In genomic region chr5:156326718-156327259, GRCh38 we compare ENCODE assay signal across 8 cellular contexts. TPM values are rescaled to one million over a fixed set of nuclear protein-coding genes. Genes with fewer than 3 reads are reported as not detected.
DNase-seq lines count a peak whose midpoint lies in the region; ATAC-seq lines count a peak whose summit lies in the region.

Gene SGCD, plus strand, starts transcription at chr5:156327164.

- peak within 1 kb of the TSS; percentile 62 to 80 for H3K4me3 ChIP-seq in muscle layer of duodenum (ENCODE audit: low read depth in 1 of 2, low read length in 2 of 2)
- peak within 1 kb of the TSS; percentile 92 to 98 for H3K4me3 ChIP-seq in aorta (ENCODE audit: low read length in 2 of 2)

- DNase-seq in NCI-H524 (lab: John Stamatoyannopoulos, UW): peak; percentile 45 to 71
- no peak for DNase-seq in NCI-H524 treated with DMSO at 0.1 percent for 48 hours (lab: John Stamatoyannopoulos, UW)
- DNase-seq in fibroblast of peridontal ligament (ENCODE audit: extremely low read depth): peak; percentile 99
- DNase-seq in aorta: peak; percentile 84 to 94

- ATAC-seq in aorta (ENCODE audit: low FRiP score) (peak; percentile 92), HG03342 (IDR thresholded peaks at IDR 0.05; ENCODE audit: unreplicated experiment) (no peak), GM21528 (IDR thresholded peaks at IDR 0.05; ENCODE audit: low FRiP score, unreplicated experiment) (no peak), HG03378 (IDR thresholded peaks at IDR 0.05; ENCODE audit: unreplicated experiment) (no peak)

- H3K4me1 ChIP-seq in muscle layer of duodenum (ENCODE audit: control insufficient read depth in 1 of 2, insufficient read depth in 2 of 2, low read length in 2 of 2) (peaks cover 0 to 26% of the 10 kb centered on the region in 2 donors), aorta (ENCODE audit: control insufficient read depth in 1 of 2, insufficient read depth in 2 of 2, low read length in 2 of 2) (peaks cover 2 to 14% of the 10 kb centered on the region in 2 donors)

- H3K27ac ChIP-seq in muscle layer of duodenum (ENCODE audit: low read length) (peak within 1 kb of the TSS; percentile 78), aorta (ENCODE audit: low read depth in 1 of 2, low read length in 2 of 2) (peak within 1 kb of the TSS; percentile 84 to 94)

- H3K36me3 ChIP-seq in muscle layer of duodenum (ENCODE audit: control insufficient read depth in 1 of 2, insufficient read depth in 2 of 2, low read length in 2 of 2) (no peaks in the 10 kb centered on the region), aorta (ENCODE audit: control insufficient read depth in 1 of 2, insufficient read depth in 2 of 2, low read length in 1 of 2) (peaks cover 0 to 2% of the 10 kb centered on the region in 2 donors)

- 3 to 4% methylated on average over 18 of the region's 18 CpGs for WGBS in aorta, 2 donors

- no peaks in the 10 kb centered on the region for H3K9me3 ChIP-seq in muscle layer of duodenum (ENCODE audit: control insufficient read depth in 1 of 2, low read length in 2 of 2)
- no peaks in the 10 kb centered on the region for H3K9me3 ChIP-seq in aorta (ENCODE audit: control insufficient read depth, low read length)

- H3K27me3 ChIP-seq in muscle layer of duodenum (ENCODE audit: low read depth, low read length) (no peaks in the 10 kb centered on the region), aorta (ENCODE audit: control insufficient read depth in 1 of 2, insufficient read depth in 2 of 2, low read length in 1 of 2) (no peaks in the 10 kb centered on the region)

- intact Hi-C loops in aorta (cut with DNase I): loop anchor here (5.0 to 10.0 kb wide), 5 partner anchors 122 to 818 kb away; partner anchors contain the start of gene MED7 (in 1 of the 2)

RNA-seq across cellular contexts. Expression of gene SGCD, which starts in this region (rescaled TPM):
- 100 to 1,000 TPM in 1 of 2 donors, 10 to 100 TPM in 1; 31.2 to 129 TPM for total RNA-seq in aorta
- polyA plus RNA-seq in aorta: 10 to 100 TPM; 12.2 to 13.3 TPM
